Comparison of ENCODE assay signal across 19 cellular contexts in the genomic region with DNA sequence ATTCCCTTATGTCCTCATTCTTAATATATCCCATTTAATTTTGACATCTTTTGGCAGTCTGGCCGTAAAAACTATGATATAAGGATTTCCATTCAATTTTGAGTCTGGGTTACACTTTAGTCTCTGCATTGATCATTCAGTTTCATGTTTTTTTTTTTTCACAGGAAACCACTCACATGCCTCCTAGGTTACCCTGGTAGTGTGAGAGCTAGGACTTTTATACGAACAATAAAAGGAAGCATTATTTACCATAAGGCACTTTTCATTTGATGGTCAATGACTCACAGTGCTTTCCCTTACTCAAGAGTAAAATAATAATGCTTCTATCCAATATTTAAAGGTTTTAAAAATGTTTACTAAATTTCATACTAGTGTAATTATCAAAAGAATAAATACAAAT.
"Had no signal": no experiment of that assay in that cellular context is flagged by ENCODE, and none has a peak within 500 bp of the region (broad histone marks: within the 10 kb centered on the region; RNA-seq: fewer than 3 reads in every experiment).

No MANE protein-coding gene starts in this region.

- H3K9me3 Mint-ChIP-seq: effector memory CD8-positive, alpha-beta T cell; nephron; stimulated activated effector memory CD8-positive, alpha-beta T cell treated with anti-CD3 and anti-CD28 coated beads, Interleukin-12 subunit alpha, Interleukin-12 subunit beta, amount 100 ng/mL, for 72 hours; type B pancreatic cell had no signal

- H2AFZ ChIP-seq: hepatocyte had no signal

- H3K4me1 ChIP-seq: foreskin keratinocyte, right lobe of liver, suprapubic skin, thyroid gland had no signal

- H3K27me3 Mint-ChIP-seq: type B pancreatic cell had no signal

- ATAC-seq: effector memory CD8-positive, alpha-beta T cell; foreskin keratinocyte; left colon; left ventricle myocardium superior; right lobe of liver; stimulated activated effector memory CD8-positive, alpha-beta T cell treated with anti-CD3 and anti-CD28 coated beads, Interleukin-12 subunit alpha, Interleukin-12 subunit beta, amount 100 ng/mL, for 72 hours; stimulated activated naive CD8-positive, alpha-beta T cell treated with anti-CD3 and anti-CD28 coated beads, Interleukin-15, Interleukin-2, amounts not matched to agents 100 U/mL and 50 U/mL, for 24 hours had no signal

- H3K36me3 ChIP-seq: neutrophil, right lobe of liver, suprapubic skin, thyroid gland had no signal

- H3K36me3 Mint-ChIP-seq: stimulated activated effector memory CD8-positive, alpha-beta T cell treated with anti-CD3 and anti-CD28 coated beads, Interleukin-12 subunit alpha, Interleukin-12 subunit beta, amount 100 ng/mL, for 72 hours; type B pancreatic cell had no signal

- H3K9me3 ChIP-seq: neutrophil, right lobe of liver, suprapubic skin, thyroid gland had no signal

- DNase-seq: effector memory CD8-positive, alpha-beta T cell; erythroblast; foreskin keratinocyte; head of caudate nucleus; left colon; left ventricle myocardium superior; naive B cell; right lobe of liver; stimulated activated CD4-positive, alpha-beta T cell treated with anti-CD3 and anti-CD28 coated beads, Interleukin-4, amount 100 ng/mL, for 1 hour; stimulated activated CD8-positive, alpha-beta memory T cell treated with anti-CD3 and anti-CD28 coated beads, Interleukin-4, amount 100 ng/mL, for 48 hours; stimulated activated naive CD8-positive, alpha-beta T cell treated with anti-CD3 and anti-CD28 coated beads, Interleukin-15, Interleukin-2, amounts not matched to agents 100 U/mL and 50 U/mL, for 24 hours; thyroid gland had no signal

- H3K4me3 Mint-ChIP-seq: effector memory CD8-positive, alpha-beta T cell; naive B cell; nephron; stimulated activated effector memory CD8-positive, alpha-beta T cell treated with anti-CD3 and anti-CD28 coated beads, Interleukin-12 subunit alpha, Interleukin-12 subunit beta, amount 100 ng/mL, for 72 hours; type B pancreatic cell had no signal

- H3K79me2 ChIP-seq: hepatocyte had no signal

- H3K27ac Mint-ChIP-seq: effector memory CD8-positive, alpha-beta T cell; naive B cell; stimulated activated effector memory CD8-positive, alpha-beta T cell treated with anti-CD3 and anti-CD28 coated beads, Interleukin-12 subunit alpha, Interleukin-12 subunit beta, amount 100 ng/mL, for 72 hours; type B pancreatic cell had no signal

- H3K4me1 Mint-ChIP-seq: naive B cell; nephron; stimulated activated effector memory CD8-positive, alpha-beta T cell treated with anti-CD3 and anti-CD28 coated beads, Interleukin-12 subunit alpha, Interleukin-12 subunit beta, amount 100 ng/mL, for 72 hours had no signal

- H3K27ac ChIP-seq: foreskin keratinocyte, hepatocyte, neutrophil, right lobe of liver, suprapubic skin, thyroid gland had no signal

- H3K27me3 ChIP-seq: foreskin keratinocyte, hepatocyte, neutrophil, right lobe of liver, suprapubic skin, thyroid gland had no signal

- H3K4me3 ChIP-seq: hepatocyte, lung, right lobe of liver, suprapubic skin, thyroid gland had no signal

- H3K4me2 ChIP-seq: hepatocyte had no signal
